Comparison of ENCODE assay signal across 11 cellular contexts in genomic region chr20:58229198-58229802, GRCh38. TPM values are rescaled to one million over a fixed set of nuclear protein-coding genes. Genes with fewer than 3 reads are reported as not detected.
A peak's percentile ranks its signal among the peaks of the same experiment; 100 is the strongest.
DNase-seq lines count a peak whose midpoint lies in the region; ATAC-seq, FAIRE-seq and TF ChIP-seq lines count a peak whose summit lies in the region.
"Had no signal": no experiment of that assay in that cellular context is flagged by ENCODE, and none has a peak within 500 bp of the region (broad histone marks: within the 10 kb centered on the region; RNA-seq: fewer than 3 reads in every experiment).

No MANE protein-coding gene starts in this region.

- peak overlapping the region; percentile 97 for H3K4me2 ChIP-seq in astrocyte (ENCODE audit: low read length)

- no peaks in the 10 kb centered on the region for H3K36me3 ChIP-seq in CD4-positive, CD25-positive, alpha-beta regulatory T cell (ENCODE audit: control insufficient read depth, insufficient read depth, low read length)
- H3K36me3 ChIP-seq in HUES6 (ENCODE audit: control insufficient read depth, insufficient read depth, low read length) = no peaks in the 10 kb centered on the region
- peaks cover 7% of the 10 kb centered on the region for H3K36me3 ChIP-seq in astrocyte (ENCODE audit: insufficient read depth, low read length)
- H3K36me3 ChIP-seq in colonic mucosa = no peaks in the 10 kb centered on the region
- peaks cover 0 to 17% (median 0%) of the 10 kb centered on the region in 3 donors for H3K36me3 ChIP-seq in esophagus squamous epithelium

- H3K9me3 Mint-ChIP-seq in CD4-positive, CD25-positive, alpha-beta regulatory T cell = peaks cover 0 to 5% (median 0%) of the 10 kb centered on the region in 7 donors
- peaks cover 4% of the 10 kb centered on the region for H3K9me3 Mint-ChIP-seq in astrocyte (ENCODE audit: unreplicated experiment)
- peaks cover 4% of the 10 kb centered on the region for H3K9me3 Mint-ChIP-seq in mesothelial cell of epicardium

- peaks cover 4% of the 10 kb centered on the region for H4K20me1 ChIP-seq in astrocyte (ENCODE audit: insufficient read depth, low read length)

- TF ChIP-seq CTCF in astrocyte (IDR thresholded peaks at IDR 0.05; ENCODE audit: insufficient read depth, low read depth, low read length) = no peak
- no peak for TF ChIP-seq CTCF in mesothelial cell of epicardium (IDR thresholded peaks at IDR 0.05; ENCODE audit: unreplicated experiment)
- TF ChIP-seq CTCF in colonic mucosa (IDR thresholded peaks at IDR 0.05) = no peak
- TF ChIP-seq CTCF in esophagus squamous epithelium (IDR thresholded peaks at IDR 0.05) = no peak

- H2AFZ ChIP-seq in astrocyte (ENCODE audit: low read depth, low read length) = no peak overlapping the region

- peaks cover 13% of the 10 kb centered on the region for H3K36me3 Mint-ChIP-seq in CD4-positive, CD25-positive, alpha-beta regulatory T cell
- H3K36me3 Mint-ChIP-seq in astrocyte (ENCODE audit: low read depth, unreplicated experiment) (peaks cover 10% of the 10 kb centered on the region), mesothelial cell of epicardium (no peaks in the 10 kb centered on the region)

- H3K27me3 Mint-ChIP-seq in CD4-positive, CD25-positive, alpha-beta regulatory T cell = peaks cover 53% of the 10 kb centered on the region
- H3K27me3 Mint-ChIP-seq in astrocyte (ENCODE audit: low read depth, unreplicated experiment) = peaks cover 32% of the 10 kb centered on the region
- peaks cover 74% of the 10 kb centered on the region for H3K27me3 Mint-ChIP-seq in mesothelial cell of epicardium (ENCODE audit: low read depth)

- H3K4me1 ChIP-seq in CD4-positive, CD25-positive, alpha-beta regulatory T cell (ENCODE audit: control insufficient read depth, insufficient read depth, low read length, poor library complexity, severe bottlenecking) = peaks cover 9% of the 10 kb centered on the region
- no peaks in the 10 kb centered on the region for H3K4me1 ChIP-seq in HUES6 (ENCODE audit: control insufficient read depth, insufficient read depth, low read length)
- peaks cover 9% of the 10 kb centered on the region for H3K4me1 ChIP-seq in astrocyte (ENCODE audit: insufficient read depth, low read length)
- H3K4me1 ChIP-seq in colonic mucosa = no peaks in the 10 kb centered on the region
- peaks cover 0 to 13% (median 7%) of the 10 kb centered on the region in 3 donors for H3K4me1 ChIP-seq in esophagus squamous epithelium

- H3K9ac ChIP-seq in HUES6 (ENCODE audit: low read length) = peak overlapping the region; percentile 79
- H3K9ac ChIP-seq in astrocyte (ENCODE audit: low read length) = peak overlapping the region; percentile 82
- H3K9ac ChIP-seq in colonic mucosa (ENCODE audit: low read depth in 2 of 2, low read length in 2 of 2) = no peak overlapping the region

- no peaks in the 10 kb centered on the region for H3K9me3 ChIP-seq in CD4-positive, CD25-positive, alpha-beta regulatory T cell (ENCODE audit: control insufficient read depth in 2 of 2, low read length in 2 of 2)
- H3K9me3 ChIP-seq in HUES6 (ENCODE audit: control insufficient read depth, insufficient read depth, low read depth, low read length) (no peaks in the 10 kb centered on the region), astrocyte (ENCODE audit: insufficient read depth, low read depth, low read length) (no peaks in the 10 kb centered on the region), colonic mucosa (no peaks in the 10 kb centered on the region), esophagus squamous epithelium (no peaks in the 10 kb centered on the region)

- no peaks in the 10 kb centered on the region for H3K79me2 ChIP-seq in astrocyte (ENCODE audit: insufficient read depth, low read length)

- intact Hi-C loops in colonic mucosa (cut with DNase I) (no loop called here), esophagus squamous epithelium (cut with DNase I) (loop anchor here (10.0 kb wide), 1 partner anchor 714 kb away; no protein-coding TSS in a partner anchor)

- H3K4me3 Mint-ChIP-seq in CD4-positive, CD25-positive, alpha-beta regulatory T cell = peak overlapping the region in 3 of 4 donors; percentile 19 to 64 (median 44)
- H3K4me3 Mint-ChIP-seq in astrocyte (ENCODE audit: unreplicated experiment) = peak overlapping the region; percentile 79
- H3K4me3 Mint-ChIP-seq in mesothelial cell of epicardium = peak overlapping the region; percentile 69

- H3K4me1 Mint-ChIP-seq in CD4-positive, CD25-positive, alpha-beta regulatory T cell = peaks cover 0 to 20% (median 7%) of the 10 kb centered on the region in 4 donors
- H3K4me1 Mint-ChIP-seq in astrocyte (ENCODE audit: low read depth, unreplicated experiment) (peaks cover 7% of the 10 kb centered on the region), mesothelial cell of epicardium (peaks cover 15% of the 10 kb centered on the region)

- 69 to 76% methylated on average over 14 of the region's 14 CpGs for WGBS in esophagus squamous epithelium, 2 donors

- no peak overlapping the region for H3K27ac ChIP-seq in CD4-positive, CD25-positive, alpha-beta regulatory T cell (ENCODE audit: insufficient read depth, low read length, poor library complexity, severe bottlenecking)
- H3K27ac ChIP-seq in HUES6 (ENCODE audit: low read depth, low read length) (peak overlapping the region; percentile 54), astrocyte (ENCODE audit: low read depth, low read length) (peak overlapping the region; percentile 38), colonic mucosa (no peak overlapping the region), esophagus squamous epithelium (no peak overlapping the region)

- no peak for DNase-seq in CD4-positive, CD25-positive, alpha-beta regulatory T cell
- DNase-seq in astrocyte (ENCODE audit: low read depth) (peak; percentile 40), mesothelial cell of epicardium (ENCODE audit: low spot score in 2 of 2, unreplicated experiment in 2 of 2) (no peak), amniotic stem cell (lab: John Stamatoyannopoulos, UW) (no peak), colonic mucosa (no peak), cerebellar nuclear complex (lab: John Stamatoyannopoulos, UW) (no peak), esophagus squamous epithelium (lab: John Stamatoyannopoulos, UW) (no peak)
- DNase-seq: Karpas-422, PC-3 had no signal

- peaks cover 24% of the 10 kb centered on the region for H3K27me3 ChIP-seq in CD4-positive, CD25-positive, alpha-beta regulatory T cell (ENCODE audit: control insufficient read depth, insufficient read depth, low read length)
- peaks cover 47% of the 10 kb centered on the region for H3K27me3 ChIP-seq in HUES6 (ENCODE audit: control insufficient read depth, insufficient read depth, low read length)
- H3K27me3 ChIP-seq in astrocyte (ENCODE audit: insufficient read depth, low read length) = peaks cover 20% of the 10 kb centered on the region
- peaks cover 26% of the 10 kb centered on the region for H3K27me3 ChIP-seq in colonic mucosa
- H3K27me3 ChIP-seq in esophagus squamous epithelium = peaks cover 6 to 61% (median 11%) of the 10 kb centered on the region in 4 donors

- no peak for TF ChIP-seq POLR2A in esophagus squamous epithelium (IDR thresholded peaks at IDR 0.05)

- peak overlapping the region in 2 of 3 donors; percentile 51 to 62 for H3K27ac Mint-ChIP-seq in CD4-positive, CD25-positive, alpha-beta regulatory T cell
- H3K27ac Mint-ChIP-seq in astrocyte (ENCODE audit: unreplicated experiment) (peak overlapping the region; percentile 36), mesothelial cell of epicardium (no peak overlapping the region)

- no peak for FAIRE-seq in astrocyte (lab: Jason Lieb, UNC)

- ATAC-seq in CD4-positive, CD25-positive, alpha-beta regulatory T cell (ENCODE audit: low read depth in 2 of 2) = no peak
- ATAC-seq: PC-3 had no signal

- H3K4me3 ChIP-seq in CD4-positive, CD25-positive, alpha-beta regulatory T cell (ENCODE audit: low read depth, low read length) = no peak overlapping the region
- H3K4me3 ChIP-seq in HUES6 (ENCODE audit: low read depth, low read length) = peak overlapping the region; percentile 62
- H3K4me3 ChIP-seq in astrocyte (ENCODE audit: insufficient read depth, low read depth, low read length) = peak overlapping the region; percentile 66
- H3K4me3 ChIP-seq in colonic mucosa = no peak overlapping the region
- H3K4me3 ChIP-seq in esophagus squamous epithelium = no peak overlapping the region

RNA-seq across cellular contexts. Expression of gene ANKRD60, which starts 0.8 kb away (rescaled TPM):
- not detected for total RNA-seq in CD4-positive, CD25-positive, alpha-beta regulatory T cell
- not detected for polyA plus RNA-seq in CD4-positive, CD25-positive, alpha-beta regulatory T cell
- total RNA-seq in astrocyte (not detected in 2 replicates), mesothelial cell of epicardium (not detected in 3 replicates), colonic mucosa (not detected), esophagus squamous epithelium (not detected)
- total RNA-seq: PC-3, renal cortical epithelial cell had no signal

Comparison
In these comparisons a context has a peak if more than half of its experiments do, and no peak if none do; other contexts are left out.
1. H3K27ac ChIP-seq: peak in HUES6 (single experiment) and astrocyte (single experiment); none in CD4-positive, CD25-positive, alpha-beta regulatory T cell (single experiment), colonic mucosa (single experiment) and esophagus squamous epithelium (0 of 4).
2. H3K4me3 ChIP-seq: peak in HUES6 (single experiment) and astrocyte (single experiment); none in CD4-positive, CD25-positive, alpha-beta regulatory T cell (single experiment), colonic mucosa (single experiment) and esophagus squamous epithelium (0 of 4).
3. H3K9ac ChIP-seq: peak in HUES6 (single experiment) and astrocyte (single experiment); none in colonic mucosa (0 of 2).
4. Peak in every context shown above with its lines, with median percentiles within 50 percentile points of each other: H3K4me3 Mint-ChIP-seq.